Comparison of ENCODE assay signal across 15 cellular contexts in genomic region chr1:151368745-151369610, GRCh38. TPM values are rescaled to one million over a fixed set of nuclear protein-coding genes. Genes with fewer than 3 reads are reported as not detected.
A peak's percentile ranks its signal among the peaks of the same experiment; 100 is the strongest.
DNase-seq lines count a peak whose midpoint lies in the region; ATAC-seq and TF ChIP-seq lines count a peak whose summit lies in the region.
"Had no signal": no experiment of that assay in that cellular context is flagged by ENCODE, and none has a peak within 500 bp of the region (broad histone marks: within the 10 kb centered on the region; RNA-seq: fewer than 3 reads in every experiment).

No MANE protein-coding gene starts in this region.

- H3K9me3 ChIP-seq in adrenal gland (replicated peaks in 1 of 3) (no peaks in the 10 kb centered on the region), sigmoid colon (no peaks in the 10 kb centered on the region)
- H3K9me3 ChIP-seq: SJCRH30 had no signal

- H3K36me3 ChIP-seq in adrenal gland (replicated peaks in 1 of 2), result no peaks in the 10 kb centered on the region
- peaks cover 18 to 53% (median 31%) of the 10 kb centered on the region in 4 donors for H3K36me3 ChIP-seq in sigmoid colon
- H3K36me3 ChIP-seq: SJCRH30 had no signal

- DNase-seq in COR-L47 (lab: John Stamatoyannopoulos, UW), result peak; percentile 70
- peak; percentile 31 for DNase-seq in NCI-H1105 treated with DMSO at 0.1 percent for 48 hours (lab: John Stamatoyannopoulos, UW)
- DNase-seq in adrenal gland, result no peak
- DNase-seq in sigmoid colon, result peak; percentile 60
- no peak for DNase-seq in CD1c-positive myeloid dendritic cell (ENCODE audit: extremely low spot score)
- DNase-seq in activated T-helper 1 cell treated with anti-CD3 and anti-CD28 coated beads, Interleukin-12 subunit alpha, Interleukin-12 subunit beta, Interleukin-2, Interleukin-4 antibody, amounts not matched to agents 30 ng/mL and 10 ng/mL and 1 ng/mL, durations not matched to agents 14 hours and 24 hours and 36 hours (ENCODE audit: low spot score), result no peak
- no peak for DNase-seq in nephron progenitor cell
- no peak for DNase-seq in activated naive CD8-positive, alpha-beta T cell treated with anti-CD3 and anti-CD28 coated beads, Interleukin-2, amount 50 U/mL, for 24 hours
- DNase-seq: NCI-H524 treated with DMSO at 0.1 percent for 48 hours, SJCRH30 had no signal

- H3K4me1 ChIP-seq in adrenal gland (replicated peaks in 1 of 2) (peaks cover 23 to 32% of the 10 kb centered on the region in 2 donors), sigmoid colon (peaks cover 0 to 48% (median 37%) of the 10 kb centered on the region in 4 donors)

- H3K4me3 ChIP-seq in adrenal gland (no peak overlapping the region), sigmoid colon (no peak overlapping the region)
- H3K4me3 ChIP-seq: SJCRH30 had no signal

- no peaks in the 10 kb centered on the region for H3K36me3 Mint-ChIP-seq in activated T-helper 1 cell treated with anti-CD3 and anti-CD28 coated beads, Interleukin-12 subunit alpha, Interleukin-12 subunit beta, Interleukin-2, Interleukin-4 antibody, amounts not matched to agents 30 ng/mL and 10 ng/mL and 1 ng/mL, durations not matched to agents 14 hours and 24 hours and 36 hours (ENCODE audit: low read depth)
- H3K36me3 Mint-ChIP-seq in nephron progenitor cell (ENCODE audit: low read depth), result peaks cover 44% of the 10 kb centered on the region
- H3K36me3 Mint-ChIP-seq in activated naive CD8-positive, alpha-beta T cell treated with anti-CD3 and anti-CD28 coated beads, Interleukin-2, amount 50 U/mL, for 24 hours (ENCODE audit: low read depth), result no peaks in the 10 kb centered on the region

- H3K4me3 Mint-ChIP-seq in activated T-helper 1 cell treated with anti-CD3 and anti-CD28 coated beads, Interleukin-12 subunit alpha, Interleukin-12 subunit beta, Interleukin-2, Interleukin-4 antibody, amounts not matched to agents 30 ng/mL and 10 ng/mL and 1 ng/mL, durations not matched to agents 14 hours and 24 hours and 36 hours, result no peak overlapping the region
- no peak overlapping the region for H3K4me3 Mint-ChIP-seq in nephron progenitor cell
- H3K4me3 Mint-ChIP-seq in activated naive CD8-positive, alpha-beta T cell treated with anti-CD3 and anti-CD28 coated beads, Interleukin-2, amount 50 U/mL, for 24 hours, result no peak overlapping the region

- H3K27me3 Mint-ChIP-seq in activated T-helper 1 cell treated with anti-CD3 and anti-CD28 coated beads, Interleukin-12 subunit alpha, Interleukin-12 subunit beta, Interleukin-2, Interleukin-4 antibody, amounts not matched to agents 30 ng/mL and 10 ng/mL and 1 ng/mL, durations not matched to agents 14 hours and 24 hours and 36 hours (ENCODE audit: insufficient read depth), result peaks cover 4% of the 10 kb centered on the region
- H3K27me3 Mint-ChIP-seq in nephron progenitor cell (ENCODE audit: low read depth, poor library complexity), result no peaks in the 10 kb centered on the region
- H3K27me3 Mint-ChIP-seq in activated naive CD8-positive, alpha-beta T cell treated with anti-CD3 and anti-CD28 coated beads, Interleukin-2, amount 50 U/mL, for 24 hours, result no peaks in the 10 kb centered on the region

- 89 to 94% (median 91%) methylated on average over 6 to 24 of the region's 24 CpGs for WGBS in adrenal gland, 4 donors
- WGBS in sigmoid colon, 2 donors, result 40 to 85% methylated on average over 24 of the region's 24 CpGs

- H3K27me3 ChIP-seq in adrenal gland, result no peaks in the 10 kb centered on the region
- no peaks in the 10 kb centered on the region for H3K27me3 ChIP-seq in sigmoid colon
- H3K27me3 ChIP-seq: dorsolateral prefrontal cortex, SJCRH30 had no signal

- TF ChIP-seq CTCF in adrenal gland (IDR thresholded peaks at IDR 0.05), result no peak
- TF ChIP-seq CTCF in sigmoid colon (IDR thresholded peaks at IDR 0.05), result no peak
- TF ChIP-seq CTCF in nephron progenitor cell (IDR thresholded peaks at IDR 0.05), result no peak

- H3K9me3 Mint-ChIP-seq in activated T-helper 1 cell treated with anti-CD3 and anti-CD28 coated beads, Interleukin-12 subunit alpha, Interleukin-12 subunit beta, Interleukin-2, Interleukin-4 antibody, amounts not matched to agents 30 ng/mL and 10 ng/mL and 1 ng/mL, durations not matched to agents 14 hours and 24 hours and 36 hours, result no peaks in the 10 kb centered on the region
- H3K9me3 Mint-ChIP-seq in nephron progenitor cell, result peaks cover 4% of the 10 kb centered on the region
- H3K9me3 Mint-ChIP-seq in activated naive CD8-positive, alpha-beta T cell treated with anti-CD3 and anti-CD28 coated beads, Interleukin-2, amount 50 U/mL, for 24 hours, result no peaks in the 10 kb centered on the region

- peak overlapping the region in 4 of 5 donors; percentile 60 to 85 (median 70) for H3K27ac ChIP-seq in adrenal gland
- H3K27ac ChIP-seq in sigmoid colon, result peak overlapping the region in 1 of 4 donors; percentile 43
- H3K27ac ChIP-seq: epithelial cell of prostate, SJCRH30 had no signal

- TF ChIP-seq POLR2A in adrenal gland (IDR thresholded peaks at IDR 0.05) (no peak), sigmoid colon (IDR thresholded peaks at IDR 0.05) (no peak)

- no peak for TF ChIP-seq EP300 in sigmoid colon (IDR thresholded peaks at IDR 0.05)

- no peak for ATAC-seq in activated naive CD8-positive, alpha-beta T cell treated with anti-CD3 and anti-CD28 coated beads, Interleukin-2, amount 50 U/mL, for 24 hours
- ATAC-seq: sciatic nerve had no signal

- intact Hi-C loops in adrenal gland (cut with DNase I), result no loop called here
- intact Hi-C loops in sigmoid colon (cut with DNase I), result no loop called here
- intact Hi-C loops in activated T-helper 1 cell treated with anti-CD3 and anti-CD28 coated beads, Interleukin-12 subunit alpha, Interleukin-12 subunit beta, Interleukin-2, Interleukin-4 antibody, amounts not matched to agents 30 ng/mL and 10 ng/mL and 1 ng/mL, durations not matched to agents 14 hours and 24 hours and 36 hours (cut with micrococcal nuclease), result no loop called here

- no peak overlapping the region for H3K27ac Mint-ChIP-seq in activated T-helper 1 cell treated with anti-CD3 and anti-CD28 coated beads, Interleukin-12 subunit alpha, Interleukin-12 subunit beta, Interleukin-2, Interleukin-4 antibody, amounts not matched to agents 30 ng/mL and 10 ng/mL and 1 ng/mL, durations not matched to agents 14 hours and 24 hours and 36 hours
- H3K27ac Mint-ChIP-seq in nephron progenitor cell, result no peak overlapping the region
- no peak overlapping the region for H3K27ac Mint-ChIP-seq in activated naive CD8-positive, alpha-beta T cell treated with anti-CD3 and anti-CD28 coated beads, Interleukin-2, amount 50 U/mL, for 24 hours

- peaks cover 2% of the 10 kb centered on the region for H3K4me1 Mint-ChIP-seq in activated T-helper 1 cell treated with anti-CD3 and anti-CD28 coated beads, Interleukin-12 subunit alpha, Interleukin-12 subunit beta, Interleukin-2, Interleukin-4 antibody, amounts not matched to agents 30 ng/mL and 10 ng/mL and 1 ng/mL, durations not matched to agents 14 hours and 24 hours and 36 hours (ENCODE audit: low read depth)
- peaks cover 47% of the 10 kb centered on the region for H3K4me1 Mint-ChIP-seq in nephron progenitor cell
- no peaks in the 10 kb centered on the region for H3K4me1 Mint-ChIP-seq in activated naive CD8-positive, alpha-beta T cell treated with anti-CD3 and anti-CD28 coated beads, Interleukin-2, amount 50 U/mL, for 24 hours

RNA-seq across cellular contexts. Expression of gene SELENBP1, which starts 3.5 kb away (rescaled TPM):
- total RNA-seq in adrenal gland (10 to 100 TPM; 18.8 to 41.6 (median 35.0) TPM), sigmoid colon (100 to 1,000 TPM in 3 of 4 donors, 10 to 100 TPM in 1; 95.8 to 142 (median 127) TPM)
- polyA plus RNA-seq in adrenal gland (10 to 100 TPM; 11.0 to 61.8 (median 32.3) TPM), sigmoid colon (1,000 to 10,000 TPM in 1 of 3 donors, 100 to 1,000 TPM in 2; 787 to 1,051 (median 895) TPM)
- total RNA-seq in activated T-helper 1 cell treated with anti-CD3 and anti-CD28 coated beads, Interleukin-12 subunit alpha, Interleukin-12 subunit beta, Interleukin-2, Interleukin-4 antibody, amounts not matched to agents 30 ng/mL and 10 ng/mL and 1 ng/mL, durations not matched to agents 14 hours and 24 hours and 36 hours, result not detected in 2 replicates
- total RNA-seq: OCI-LY7; T-helper 2 cell treated with Interferon-gamma antibody and Interleukin-4, amounts not matched to agents 100 ng/mL and 5 ng/mL, for 36 hours had no signal

RNA-seq across cellular contexts. Expression of gene RFX5, which starts 21.9 kb away (rescaled TPM):
- total RNA-seq in adrenal gland (10 to 100 TPM; 37.2 to 82.5 (median 61.6) TPM), sigmoid colon (10 to 100 TPM; 39.6 to 67.9 (median 56.1) TPM)
- polyA plus RNA-seq in adrenal gland (10 to 100 TPM; 22.6 to 38.0 (median 37.9) TPM), sigmoid colon (10 to 100 TPM; 12.0 to 46.6 (median 20.6) TPM)
- total RNA-seq in activated T-helper 1 cell treated with anti-CD3 and anti-CD28 coated beads, Interleukin-12 subunit alpha, Interleukin-12 subunit beta, Interleukin-2, Interleukin-4 antibody, amounts not matched to agents 30 ng/mL and 10 ng/mL and 1 ng/mL, durations not matched to agents 14 hours and 24 hours and 36 hours, result 78.1 and 83.4 TPM in 2 replicates

RNA-seq across cellular contexts. Expression of gene PSMB4, which starts 30.4 kb away (rescaled TPM):
- 100 to 1,000 TPM; 204 to 442 (median 293) TPM for total RNA-seq in adrenal gland
- polyA plus RNA-seq in adrenal gland, result 100 to 1,000 TPM; 364 to 544 (median 406) TPM
- total RNA-seq in sigmoid colon, result 100 to 1,000 TPM; 237 to 277 (median 249) TPM
- polyA plus RNA-seq in sigmoid colon, result 100 to 1,000 TPM; 321 to 362 (median 338) TPM
- total RNA-seq in activated T-helper 1 cell treated with anti-CD3 and anti-CD28 coated beads, Interleukin-12 subunit alpha, Interleukin-12 subunit beta, Interleukin-2, Interleukin-4 antibody, amounts not matched to agents 30 ng/mL and 10 ng/mL and 1 ng/mL, durations not matched to agents 14 hours and 24 hours and 36 hours, result 436 and 454 TPM in 2 replicates

RNA-seq across cellular contexts. Expression of gene PI4KB, which starts 41.8 kb away (rescaled TPM):
- total RNA-seq in adrenal gland (10 to 100 TPM; 57.7 to 83.5 (median 67.0) TPM), sigmoid colon (10 to 100 TPM; 57.6 to 75.2 (median 62.4) TPM)
- polyA plus RNA-seq in adrenal gland (10 to 100 TPM; 30.8 to 56.6 (median 37.6) TPM), sigmoid colon (10 to 100 TPM; 25.2 to 42.0 (median 25.7) TPM)
- total RNA-seq in activated T-helper 1 cell treated with anti-CD3 and anti-CD28 coated beads, Interleukin-12 subunit alpha, Interleukin-12 subunit beta, Interleukin-2, Interleukin-4 antibody, amounts not matched to agents 30 ng/mL and 10 ng/mL and 1 ng/mL, durations not matched to agents 14 hours and 24 hours and 36 hours, result 52.4 and 54.7 TPM in 2 replicates

Comparison
In these comparisons a context has a peak if more than half of its experiments do, and no peak if none do; other contexts are left out.
1. DNase-seq: peak in COR-L47 (single experiment), NCI-H1105 treated with DMSO at 0.1 percent for 48 hours (single experiment) and sigmoid colon (single experiment); none in adrenal gland (0 of 7), CD1c-positive myeloid dendritic cell (single experiment), activated T-helper 1 cell treated with anti-CD3 and anti-CD28 coated beads, Interleukin-12 subunit alpha, Interleukin-12 subunit beta, Interleukin-2, Interleukin-4 antibody, amounts not matched to agents 30 ng/mL and 10 ng/mL and 1 ng/mL, durations not matched to agents 14 hours and 24 hours and 36 hours (single experiment), nephron progenitor cell (single experiment) and activated naive CD8-positive, alpha-beta T cell treated with anti-CD3 and anti-CD28 coated beads, Interleukin-2, amount 50 U/mL, for 24 hours (single experiment).
2. RNA of gene SELENBP1, which starts 3.5 kb away (total RNA-seq): 95.8 to 142 TPM in sigmoid colon and 18.8 to 41.6 TPM in adrenal gland; not detected in activated T-helper 1 cell treated with anti-CD3 and anti-CD28 coated beads, Interleukin-12 subunit alpha, Interleukin-12 subunit beta, Interleukin-2, Interleukin-4 antibody, amounts not matched to agents 30 ng/mL and 10 ng/mL and 1 ng/mL, durations not matched to agents 14 hours and 24 hours and 36 hours; every median in the first group is over 10 times any median in the second.